ENCODE assay signal across 8 cellular contexts in the genomic region with DNA sequence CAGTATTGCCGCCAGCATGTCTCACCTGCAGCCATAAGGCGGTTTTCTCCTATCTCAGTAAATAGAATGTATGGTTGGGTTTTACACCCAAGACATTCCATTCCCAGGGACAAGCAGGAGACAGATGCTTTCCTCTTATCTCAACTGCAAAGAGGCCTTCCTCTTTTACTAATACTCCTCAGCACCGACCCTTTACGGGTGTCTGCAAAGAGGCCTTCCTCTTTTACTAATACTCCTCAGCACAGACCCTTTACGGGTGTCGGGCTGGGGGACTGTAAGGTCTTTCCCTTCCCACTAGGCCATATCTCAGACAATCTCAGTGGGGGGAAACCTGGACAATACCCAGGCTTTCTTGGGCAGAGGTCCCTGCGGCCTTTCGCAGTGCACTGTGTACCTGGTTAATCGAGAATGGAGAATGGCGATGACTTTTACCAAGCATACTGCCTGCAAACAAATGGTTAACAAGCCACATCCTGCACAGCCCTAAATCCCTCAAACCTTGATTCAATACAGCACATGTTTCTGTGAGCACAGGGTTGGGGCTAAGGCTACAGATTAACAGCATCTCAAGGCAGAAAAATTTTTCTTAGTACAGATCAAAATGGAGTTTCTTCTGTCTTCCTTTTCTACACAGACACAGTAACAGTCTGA. TPM values are rescaled to one million over a fixed set of nuclear protein-coding genes. Genes with fewer than 3 reads are reported as not detected.
A peak's percentile ranks its signal among the peaks of the same experiment; 100 is the strongest.
DNase-seq lines count a peak whose midpoint lies in the region; ATAC-seq and TF ChIP-seq lines count a peak whose summit lies in the region.
"Not testable (repeated sequence)": the region's sequence is repeated elsewhere in the genome, so short reads cannot be mapped to it uniquely, and the experiment has no call there.

No MANE protein-coding gene starts in this region.

- DNase-seq in AML-193 (lab: John Stamatoyannopoulos, UW): peak; percentile 51 to 52
- DNase-seq in OCI-M1 (lab: John Stamatoyannopoulos, UW): peak; percentile 68
- peak; percentile 76 for DNase-seq in activated CD8-positive, alpha-beta T cell treated with anti-CD3 and anti-CD28 coated beads, Interleukin-2, amount 10 ng/mL, durations not matched to agents 7 days and 5 days
- DNase-seq in chondrocyte (ENCODE audit: low spot score); right atrium auricular region (ENCODE audit: low spot score): not testable (repeated sequence)
- peak; percentile 23 for DNase-seq in stimulated activated CD8-positive, alpha-beta memory T cell treated with anti-CD3 and anti-CD28 coated beads, Interleukin-4, amount 100 ng/mL, for 48 hours

- peaks cover 59% of the 10 kb centered on the region for H3K36me3 Mint-ChIP-seq in activated CD8-positive, alpha-beta T cell treated with anti-CD3 and anti-CD28 coated beads, Interleukin-2, amount 10 ng/mL, durations not matched to agents 7 days and 5 days (ENCODE audit: low read depth)
- peaks cover 12% of the 10 kb centered on the region for H3K36me3 Mint-ChIP-seq in chondrocyte (ENCODE audit: low read depth)

- peak overlapping the region; percentile 91 for H3K27ac Mint-ChIP-seq in activated CD8-positive, alpha-beta T cell treated with anti-CD3 and anti-CD28 coated beads, Interleukin-2, amount 10 ng/mL, durations not matched to agents 7 days and 5 days
- H3K27ac Mint-ChIP-seq in chondrocyte (ENCODE audit: unreplicated experiment): peak overlapping the region; percentile 78

- H3K27me3 Mint-ChIP-seq in activated CD8-positive, alpha-beta T cell treated with anti-CD3 and anti-CD28 coated beads, Interleukin-2, amount 10 ng/mL, durations not matched to agents 7 days and 5 days (ENCODE audit: low read depth); chondrocyte (ENCODE audit: low read depth): not testable (repeated sequence)

- H3K9me3 Mint-ChIP-seq in activated CD8-positive, alpha-beta T cell treated with anti-CD3 and anti-CD28 coated beads, Interleukin-2, amount 10 ng/mL, durations not matched to agents 7 days and 5 days (ENCODE audit: insufficient read depth); chondrocyte (ENCODE audit: low read depth): not testable (repeated sequence)

- H3K9me3 ChIP-seq in HEK293 (ENCODE audit: control insufficient read depth, insufficient read depth, low read depth, low read length); right atrium auricular region; muscle layer of duodenum (ENCODE audit: control insufficient read depth in 1 of 2, low read length in 2 of 2): not testable (repeated sequence)

- peaks cover 59% of the 10 kb centered on the region for H3K4me1 Mint-ChIP-seq in activated CD8-positive, alpha-beta T cell treated with anti-CD3 and anti-CD28 coated beads, Interleukin-2, amount 10 ng/mL, durations not matched to agents 7 days and 5 days (ENCODE audit: low read depth)
- peaks cover 40% of the 10 kb centered on the region for H3K4me1 Mint-ChIP-seq in chondrocyte (ENCODE audit: low read depth)

- CTCF ChIA-PET in HEK293 (lab: Yijun Ruan, JAX): not testable (repeated sequence)
- CTCF ChIA-PET in activated CD8-positive, alpha-beta T cell treated with anti-CD3 and anti-CD28 coated beads, Interleukin-2, amount 10 ng/mL, durations not matched to agents 7 days and 5 days (lab: Charles Lee): interaction anchor here (1.5 to 2.4 kb wide), 2 partner anchors 19 to 28 kb away, joined by 7 to 28 read pairs; a partner anchor contains a TSS

- H3K36me3 ChIP-seq in HEK293 (ENCODE audit: control insufficient read depth in 2 of 2, insufficient read depth in 1 of 2, low read length in 2 of 2) (peaks cover 0 to 45% of the 10 kb centered on the region in 2 experiments; a peak in 1 of 3 replicates), right atrium auricular region (peaks cover 42% of the 10 kb centered on the region), muscle layer of duodenum (ENCODE audit: control insufficient read depth in 1 of 2, insufficient read depth in 2 of 2, low read length in 2 of 2) (peaks cover 30 to 34% of the 10 kb centered on the region in 2 donors)

- not testable (repeated sequence) for TF ChIP-seq CTCF in HEK293 (tag by site-specific recombination; IDR thresholded peaks at IDR 0.05); chondrocyte (IDR thresholded peaks at IDR 0.05); right atrium auricular region (IDR thresholded peaks at IDR 0.05)

- not testable (repeated sequence) for ATAC-seq in activated CD8-positive, alpha-beta T cell treated with anti-CD3 and anti-CD28 coated beads, Interleukin-2, amount 10 ng/mL, durations not matched to agents 7 days and 5 days

- peak overlapping the region; percentile 83 for H3K4me3 ChIP-seq in HEK293 (ENCODE audit: low read depth, low read length)
- H3K4me3 ChIP-seq in right atrium auricular region: peak overlapping the region; percentile 98 to 99
- peak overlapping the region; percentile 81 to 89 for H3K4me3 ChIP-seq in muscle layer of duodenum (ENCODE audit: low read depth in 1 of 2, low read length in 2 of 2)

- not testable (repeated sequence) for H3K27ac ChIP-seq in HEK293 (ENCODE audit: extremely low read depth, low read depth, low read length)
- H3K27ac ChIP-seq in right atrium auricular region (peak overlapping the region; percentile 86 to 96), muscle layer of duodenum (ENCODE audit: low read length) (peak overlapping the region; percentile 76)

- not testable (repeated sequence) for H3K27me3 ChIP-seq in right atrium auricular region; muscle layer of duodenum (ENCODE audit: low read depth, low read length)

- not testable (repeated sequence) for H3K4me1 ChIP-seq in HEK293 (ENCODE audit: control insufficient read depth, insufficient read depth, low read length)
- H3K4me1 ChIP-seq in right atrium auricular region (peaks cover 0 to 60% of the 10 kb centered on the region in 2 donors), muscle layer of duodenum (ENCODE audit: control insufficient read depth in 1 of 2, insufficient read depth in 2 of 2, low read length in 2 of 2) (peaks cover 20 to 31% of the 10 kb centered on the region in 2 donors)

- H3K4me3 Mint-ChIP-seq in activated CD8-positive, alpha-beta T cell treated with anti-CD3 and anti-CD28 coated beads, Interleukin-2, amount 10 ng/mL, durations not matched to agents 7 days and 5 days: peak overlapping the region; percentile 86
- peak overlapping the region; percentile 96 for H3K4me3 Mint-ChIP-seq in chondrocyte (ENCODE audit: unreplicated experiment)

- POLR2A ChIA-PET in HEK293 (lab: Yijun Ruan, JAX): interaction anchor here (1.5 to 3.5 kb wide), 6 partner anchors 15 to 320 kb away, joined by 3 to 48 read pairs (median 11); a partner anchor contains a TSS
- POLR2A ChIA-PET in activated CD8-positive, alpha-beta T cell treated with anti-CD3 and anti-CD28 coated beads, Interleukin-2, amount 10 ng/mL, durations not matched to agents 7 days and 5 days (lab: Charles Lee): interaction anchor here (1.1 to 7.5 kb wide), 4 partner anchors 8 to 320 kb away, joined by 3 to 153 read pairs (median 8); a partner anchor contains a TSS

RNA-seq across cellular contexts. Expression of a gene that starts 1.2 kb away (rescaled TPM):
- 100 to 1,000 TPM in 1 of 2 experiments, 10 to 100 TPM in 1; 99.7 to 104 TPM for total RNA-seq in activated CD8-positive, alpha-beta T cell treated with anti-CD3 and anti-CD28 coated beads, Interleukin-2, amount 10 ng/mL, durations not matched to agents 7 days and 5 days
- 47.5 to 55.2 TPM (median 48.6 TPM) in 3 replicates for total RNA-seq in chondrocyte
- 10 to 100 TPM; 50.9 to 74.0 TPM for total RNA-seq in right atrium auricular region

RNA-seq across cellular contexts. Expression of a gene that starts 2.7 kb away (rescaled TPM):
- total RNA-seq in activated CD8-positive, alpha-beta T cell treated with anti-CD3 and anti-CD28 coated beads, Interleukin-2, amount 10 ng/mL, durations not matched to agents 7 days and 5 days: 10 to 100 TPM; 72.5 to 78.6 TPM
- 9.3 to 23.7 TPM (median 22.4 TPM) in 3 replicates for total RNA-seq in chondrocyte
- 10 to 100 TPM in 1 of 2 donors, 1 to 10 TPM in 1; 7.1 to 14.3 TPM for total RNA-seq in right atrium auricular region

RNA-seq across cellular contexts. Expression of a gene that starts 29.6 kb away (rescaled TPM):
- 10 to 100 TPM; 56.9 to 60.3 TPM for total RNA-seq in activated CD8-positive, alpha-beta T cell treated with anti-CD3 and anti-CD28 coated beads, Interleukin-2, amount 10 ng/mL, durations not matched to agents 7 days and 5 days
- total RNA-seq in chondrocyte (66.5 to 76.0 TPM (median 72.0 TPM) in 3 replicates), right atrium auricular region (10 to 100 TPM; 25.8 to 27.2 TPM)
